ENCODE assay signal across 26 cellular contexts in genomic region chr3:19183572-19183971, GRCh38. TPM values are rescaled to one million over a fixed set of nuclear protein-coding genes. Genes with fewer than 3 reads are reported as not detected.
"Had no signal": no experiment of that assay in that cellular context is flagged by ENCODE, and none has a peak within 500 bp of the region (broad histone marks: within the 10 kb centered on the region; RNA-seq: fewer than 3 reads in every experiment).

No MANE protein-coding gene starts in this region.

- DNase-seq: activated CD4-positive, alpha-beta T cell treated with anti-CD3 and anti-CD28 coated beads for 4 hours; activated CD8-positive, alpha-beta T cell treated with anti-CD3 and anti-CD28 coated beads for 36 hours; activated effector memory CD4-positive, alpha-beta T cell treated with Interleukin-2 at 50 U/mL for 16 hours; activated naive CD4-positive, alpha-beta T cell; activated T-cell treated with anti-CD3 and anti-CD28 coated beads, Interleukin-2, amount 50 U/mL, for 24 hours; aorta; body of pancreas; central memory CD4-positive, alpha-beta T cell; NCI-H1092 treated with DMSO at 0.1 percent for 48 hours; NCI-H1417 treated with DMSO at 0.1 percent for 48 hours; NCI-H1694; NCI-H2029; NCI-H2107; NCI-H2171 treated with DMSO at 0.1 percent for 48 hours; NCI-H226; NCI-H526; NCI-H774; SHP77 had no signal

- ATAC-seq: activated CD4-positive, CD25-positive, alpha-beta regulatory T cell treated with anti-CD3 and anti-CD28 coated beads, Interleukin-2, amount 50 U/mL, for 24 hours; activated CD8-positive, alpha-beta T cell treated with anti-CD3 and anti-CD28 coated beads for 36 hours; body of pancreas; SK-N-SH treated with all-trans-retinoic acid at 6 μM for 48 hours had no signal

- H3K36me3 Mint-ChIP-seq: activated naive CD4-positive, alpha-beta T cell treated with anti-CD3 and anti-CD28 coated beads, Interleukin-2, amount 50 U/mL, for 24 hours had no signal

- H3K4me3 Mint-ChIP-seq: activated CD8-positive, alpha-beta T cell treated with anti-CD3 and anti-CD28 coated beads for 36 hours; activated naive CD4-positive, alpha-beta T cell treated with anti-CD3 and anti-CD28 coated beads, Interleukin-2, amount 50 U/mL, for 24 hours; activated T-cell treated with anti-CD3 and anti-CD28 coated beads, Interleukin-2, amount 50 U/mL, for 24 hours; activated T-helper 1 cell treated with anti-CD3 and anti-CD28 coated beads, Interleukin-12 subunit alpha, Interleukin-12 subunit beta, Interleukin-2, Interleukin-4 antibody, amounts not matched to agents 30 ng/mL and 10 ng/mL and 1 ng/mL, durations not matched to agents 14 hours and 24 hours and 36 hours; T-helper 1 cell treated with Interleukin-12 subunit alpha and Interleukin-12 subunit beta and Interleukin-4 antibody, amounts not matched to agents 30 μg/mL and 1 μg/mL, for 36 hours had no signal

- H3K27ac Mint-ChIP-seq: activated CD8-positive, alpha-beta T cell treated with anti-CD3 and anti-CD28 coated beads for 36 hours; activated naive CD4-positive, alpha-beta T cell treated with anti-CD3 and anti-CD28 coated beads, Interleukin-2, amount 50 U/mL, for 24 hours; activated T-cell treated with anti-CD3 and anti-CD28 coated beads, Interleukin-2, amount 50 U/mL, for 24 hours; activated T-helper 1 cell treated with anti-CD3 and anti-CD28 coated beads, Interleukin-12 subunit alpha, Interleukin-12 subunit beta, Interleukin-2, Interleukin-4 antibody, amounts not matched to agents 30 ng/mL and 10 ng/mL and 1 ng/mL, durations not matched to agents 14 hours and 24 hours and 36 hours; T-helper 1 cell treated with Interleukin-12 subunit alpha and Interleukin-12 subunit beta and Interleukin-4 antibody, amounts not matched to agents 30 μg/mL and 1 μg/mL, for 36 hours had no signal

- H3K9me3 Mint-ChIP-seq: activated CD8-positive, alpha-beta T cell treated with anti-CD3 and anti-CD28 coated beads for 36 hours; activated naive CD4-positive, alpha-beta T cell treated with anti-CD3 and anti-CD28 coated beads, Interleukin-2, amount 50 U/mL, for 24 hours; activated T-cell treated with anti-CD3 and anti-CD28 coated beads, Interleukin-2, amount 50 U/mL, for 24 hours; activated T-helper 1 cell treated with anti-CD3 and anti-CD28 coated beads, Interleukin-12 subunit alpha, Interleukin-12 subunit beta, Interleukin-2, Interleukin-4 antibody, amounts not matched to agents 30 ng/mL and 10 ng/mL and 1 ng/mL, durations not matched to agents 14 hours and 24 hours and 36 hours; T-helper 1 cell treated with Interleukin-12 subunit alpha and Interleukin-12 subunit beta and Interleukin-4 antibody, amounts not matched to agents 30 μg/mL and 1 μg/mL, for 36 hours had no signal

RNA-seq across cellular contexts. Expression of gene KCNH8, which starts 35.3 kb away (rescaled TPM):
- total RNA-seq: activated CD8-positive, alpha-beta T cell treated with anti-CD3 and anti-CD28 coated beads for 36 hours; activated T-helper 1 cell treated with anti-CD3 and anti-CD28 coated beads, Interleukin-12 subunit alpha, Interleukin-12 subunit beta, Interleukin-2, Interleukin-4 antibody, amounts not matched to agents 30 ng/mL and 10 ng/mL and 1 ng/mL, durations not matched to agents 14 hours and 24 hours and 36 hours; bronchial epithelial cell; NCI-H460; SJSA1 had no signal
